ENCODE assay signal across 1 cellular context in the genomic region with DNA sequence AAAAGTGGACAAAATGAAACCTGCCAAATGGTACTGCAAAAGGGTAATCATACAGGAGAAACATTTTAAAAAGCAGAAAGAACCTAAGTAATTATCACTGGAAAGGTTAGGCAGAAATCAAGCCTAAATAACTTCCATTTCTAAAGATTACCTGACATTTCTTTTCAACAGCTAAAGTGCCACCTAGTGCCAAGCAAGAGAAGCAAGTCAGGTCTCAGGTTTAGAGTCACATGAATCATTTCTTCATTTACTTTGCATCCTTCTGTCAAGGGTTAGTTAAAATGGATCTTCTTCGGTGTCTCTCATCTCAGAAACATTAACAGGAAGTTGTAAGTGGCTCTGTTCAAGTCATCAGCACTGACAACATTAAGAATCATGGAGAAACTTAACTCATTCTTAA.
TF ChIP-seq lines count a peak whose summit lies in the region.

No MANE protein-coding gene starts in this region.

TF ChIP-seq in GM23338, 12 proteins besides CTCF, POLR2A, EP300 and RAD21 (continued from another document):
- TF ChIP-seq REST (IDR thresholded peaks at IDR 0.05; ENCODE audit: unreplicated experiment) (no peak), EZH2 (IDR thresholded peaks at IDR 0.05; ENCODE audit: low read depth, unreplicated experiment) (no peak), CREB1 (CRISPR knock-in tag; IDR thresholded peaks at IDR 0.05; ENCODE audit: low read depth) (no peak), ZNF462 (CRISPR knock-in tag; IDR thresholded peaks at IDR 0.05) (no peak), ZNF331 (CRISPR knock-in tag; IDR thresholded peaks at IDR 0.05; ENCODE audit: low read depth) (no peak), ZNF114 (CRISPR knock-in tag; IDR thresholded peaks at IDR 0.05) (no peak), STAT1 (IDR thresholded peaks at IDR 0.05; ENCODE audit: unreplicated experiment) (no peak)
TF ChIP-seq in GM23338: peak in this region for 0.
